In the genomic region with DNA sequence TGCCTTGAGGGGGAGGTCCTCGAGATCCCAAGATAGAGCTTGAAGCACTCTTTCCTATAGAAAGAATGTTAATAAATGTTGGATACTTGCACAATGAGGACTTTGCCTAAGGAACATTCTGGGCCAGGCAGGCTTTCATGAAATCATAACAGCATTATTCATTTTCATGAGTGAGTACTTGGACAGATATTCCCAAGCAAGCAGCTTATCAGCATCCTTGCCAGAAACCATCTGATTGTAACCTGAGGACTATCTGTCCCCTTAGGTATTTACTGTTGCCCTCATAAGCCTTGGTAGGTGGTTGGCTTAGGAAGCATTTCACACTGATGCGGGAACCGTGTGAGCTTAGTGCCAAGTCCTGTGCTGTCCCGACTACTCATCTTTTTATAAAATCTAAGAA, we compare ENCODE assay signal across 22 cellular contexts. TPM values are rescaled to one million over a fixed set of nuclear protein-coding genes. Genes with fewer than 3 reads are reported as not detected.
DNase-seq lines count a peak whose midpoint lies in the region; ATAC-seq and TF ChIP-seq lines count a peak whose summit lies in the region.
"Had no signal": no experiment of that assay in that cellular context is flagged by ENCODE, and none has a peak within 500 bp of the region (broad histone marks: within the 10 kb centered on the region; RNA-seq: fewer than 3 reads in every experiment).

No MANE protein-coding gene starts in this region.

- intact Hi-C loops in HCT116 (cut with micrococcal nuclease), result no loop called here
- intact Hi-C loops in sigmoid colon (cut with DNase I), result no loop called here

- peak overlapping the region; percentile 62 for H3K27ac Mint-ChIP-seq in stimulated activated memory B cell treated with anti-CD40 and anti-IgM and Interleukin-4, amounts not matched to agents 10 μg/mL and 1 μg/mL and 100 μg/mL, for 72 hours
- H3K27ac Mint-ChIP-seq: activated naive CD8-positive, alpha-beta T cell treated with anti-CD3 and anti-CD28 coated beads, Interleukin-2, amount 10 ng/mL, durations not matched to agents 7 days and 5 days; activated T-cell treated with anti-CD3 and anti-CD28 coated beads, Interleukin-2, amount 50 U/mL, for 72 hours had no signal

- H3K9ac ChIP-seq in HCT116 (ENCODE audit: low read length) (no peak overlapping the region), adipocyte (ENCODE audit: low read length) (no peak overlapping the region)

- TF ChIP-seq RAD21 in HCT116 (IDR thresholded peaks at IDR 0.05; ENCODE audit: low read depth), result no peak

- H3K27me3 ChIP-seq in HCT116 (ENCODE audit: insufficient read depth, low read length) (no peaks in the 10 kb centered on the region), adipocyte (replicated peaks; ENCODE audit: control insufficient read depth, insufficient read depth, low read length) (no peaks in the 10 kb centered on the region), foreskin keratinocyte (no peaks in the 10 kb centered on the region), sigmoid colon (no peaks in the 10 kb centered on the region)
- H3K27me3 ChIP-seq: upper lobe of right lung had no signal

- H3K36me3 ChIP-seq in HCT116 (ENCODE audit: control insufficient read depth in 1 of 2, insufficient read depth in 2 of 2, low read length in 2 of 2) (no peaks in the 10 kb centered on the region), adipocyte (ENCODE audit: control insufficient read depth, insufficient read depth, low read length, severe bottlenecking) (peaks cover 5% of the 10 kb centered on the region), sigmoid colon (peaks cover 0 to 14% (median 0%) of the 10 kb centered on the region in 4 donors)
- H3K36me3 ChIP-seq: upper lobe of right lung had no signal

- peaks cover 79% of the 10 kb centered on the region for H3K4me1 Mint-ChIP-seq in stimulated activated memory B cell treated with anti-CD40 and anti-IgM and Interleukin-4, amounts not matched to agents 10 μg/mL and 1 μg/mL and 100 μg/mL, for 72 hours

- POLR2A ChIA-PET in HCT116 (lab: Charles Lee), result no interaction called here

- no peaks in the 10 kb centered on the region for H3K9me3 ChIP-seq in HCT116 (ENCODE audit: control insufficient read depth in 1 of 2, insufficient read depth in 1 of 2, low read depth in 1 of 2, low read length in 2 of 2)
- no peaks in the 10 kb centered on the region for H3K9me3 ChIP-seq in adipocyte (ENCODE audit: control insufficient read depth, low read length)
- H3K9me3 ChIP-seq in sigmoid colon, result no peaks in the 10 kb centered on the region
- H3K9me3 ChIP-seq: upper lobe of right lung had no signal

- no peak for TF ChIP-seq POLR2A in HCT116 (IDR thresholded peaks at IDR 0.05; ENCODE audit: borderline replicate concordance, extremely low read depth, insufficient read depth, insufficient read length)
- TF ChIP-seq POLR2A in sigmoid colon (IDR thresholded peaks at IDR 0.05), result no peak

- no peak overlapping the region for H3K27ac ChIP-seq in HCT116 (ENCODE audit: low read depth, low read length)
- peak overlapping the region; percentile 69 for H3K27ac ChIP-seq in foreskin keratinocyte
- H3K27ac ChIP-seq in sigmoid colon, result no peak overlapping the region
- H3K27ac ChIP-seq: upper lobe of right lung had no signal

- DNase-seq in HCT116 (ENCODE audit: low read depth, low spot score) (no peak), adipocyte (ENCODE audit: low read depth) (peak; percentile 50), foreskin keratinocyte (peak in 1 of 2 donors; percentile 60), retina (no peak), KG1 (lab: John Stamatoyannopoulos, UW) (no peak), sigmoid colon (no peak)
- DNase-seq: activated CD4-positive, alpha-beta T cell treated with anti-CD3 and anti-CD28 coated beads, Interleukin-2, amount 50 U/mL, for 48 hours; activated naive CD8-positive, alpha-beta T cell treated with anti-CD3 and anti-CD28 coated beads, Interleukin-2, amount 10 ng/mL, durations not matched to agents 7 days and 5 days; activated T-cell treated with anti-CD3 and anti-CD28 coated beads, Interleukin-2, amount 50 U/mL, for 72 hours; C1 segment of cervical spinal cord; foreskin melanocyte; KBM-7; naive thymus-derived CD4-positive, alpha-beta T cell; NCI-H1105; NCI-H2171 treated with DMSO at 0.1 percent for 48 hours; stimulated activated CD4-positive, alpha-beta T cell treated with anti-CD3 and anti-CD28 coated beads, Interleukin-12 subunit alpha, Interleukin-12 subunit beta, amount 100 ng/mL, for 4 hours; T-cell; upper lobe of right lung had no signal

- H3K4me1 ChIP-seq in HCT116 (ENCODE audit: control insufficient read depth in 1 of 2, insufficient read depth in 2 of 2, low read length in 2 of 2), result peaks cover 30 to 43% of the 10 kb centered on the region in 2 experiments
- peaks cover 82% of the 10 kb centered on the region for H3K4me1 ChIP-seq in adipocyte (ENCODE audit: control insufficient read depth, insufficient read depth, low read length)
- H3K4me1 ChIP-seq in foreskin keratinocyte, result peaks cover 41% of the 10 kb centered on the region
- peaks cover 0 to 58% (median 53%) of the 10 kb centered on the region in 4 donors for H3K4me1 ChIP-seq in sigmoid colon

- H3K4me3 Mint-ChIP-seq in stimulated activated memory B cell treated with anti-CD40 and anti-IgM and Interleukin-4, amounts not matched to agents 10 μg/mL and 1 μg/mL and 100 μg/mL, for 72 hours, result no peak overlapping the region
- H3K4me3 Mint-ChIP-seq: activated naive CD8-positive, alpha-beta T cell treated with anti-CD3 and anti-CD28 coated beads, Interleukin-2, amount 10 ng/mL, durations not matched to agents 7 days and 5 days; activated T-cell treated with anti-CD3 and anti-CD28 coated beads, Interleukin-2, amount 50 U/mL, for 72 hours; T-cell had no signal

- H3K4me3 ChIP-seq in HCT116 (replicated peaks in 1 of 2; ENCODE audit: low read depth in 1 of 2, low read length in 2 of 2) (no peak overlapping the region), adipocyte (ENCODE audit: low read length) (peak overlapping the region; percentile 40), sigmoid colon (no peak overlapping the region)
- H3K4me3 ChIP-seq: upper lobe of right lung had no signal

- no peaks in the 10 kb centered on the region for H3K9me3 Mint-ChIP-seq in stimulated activated memory B cell treated with anti-CD40 and anti-IgM and Interleukin-4, amounts not matched to agents 10 μg/mL and 1 μg/mL and 100 μg/mL, for 72 hours
- H3K9me3 Mint-ChIP-seq: activated naive CD8-positive, alpha-beta T cell treated with anti-CD3 and anti-CD28 coated beads, Interleukin-2, amount 10 ng/mL, durations not matched to agents 7 days and 5 days; activated T-cell treated with anti-CD3 and anti-CD28 coated beads, Interleukin-2, amount 50 U/mL, for 72 hours had no signal

- WGBS in sigmoid colon, 2 donors, result 85 to 93% methylated on average over 4 of the region's 4 CpGs

- H3K79me2 ChIP-seq in HCT116 (ENCODE audit: insufficient read depth, low read length), result peaks cover 84% of the 10 kb centered on the region

- RAD21 ChIA-PET in HCT116 (lab: Charles Lee; ENCODE audit: low non-redundant PET in 1 of 2, low total read pairs in 2 of 2, uncharacterized antibody in 2 of 2, unreplicated experiment in 2 of 2), result interaction anchor here in 1 of 2 experiments (1.3 kb wide), 1 partner anchor 22 kb away, joined by 3 read pairs; the partner anchor contains the start of gene PANX1

- TF ChIP-seq CTCF in HCT116 (IDR thresholded peaks at IDR 0.05 in 2 of 3, conservative IDR thresholded peaks at IDR 0.05 in 1 of 3; ENCODE audit: borderline replicate concordance in 1 of 3, insufficient read depth in 1 of 3, low read depth in 2 of 3, low read length in 2 of 3), result no peak
- no peak for TF ChIP-seq CTCF in foreskin keratinocyte (conservative IDR thresholded peaks at IDR 0.05)
- no peak for TF ChIP-seq CTCF in sigmoid colon (IDR thresholded peaks at IDR 0.05)

- H4K20me1 ChIP-seq in HCT116 (ENCODE audit: insufficient read depth), result peaks cover 4% of the 10 kb centered on the region; the same call in 1 of the 2 replicates

- CTCF ChIA-PET in HCT116 (lab: Charles Lee), result no interaction called here

- no peaks in the 10 kb centered on the region for H3K27me3 Mint-ChIP-seq in stimulated activated memory B cell treated with anti-CD40 and anti-IgM and Interleukin-4, amounts not matched to agents 10 μg/mL and 1 μg/mL and 100 μg/mL, for 72 hours
- H3K27me3 Mint-ChIP-seq: activated naive CD8-positive, alpha-beta T cell treated with anti-CD3 and anti-CD28 coated beads, Interleukin-2, amount 10 ng/mL, durations not matched to agents 7 days and 5 days; naive thymus-derived CD4-positive, alpha-beta T cell; progenitor cell of endocrine pancreas; T-cell had no signal

- H3K9me2 ChIP-seq in HCT116 (ENCODE audit: insufficient read depth), result no peaks in the 10 kb centered on the region

- TF ChIP-seq EP300 in sigmoid colon (IDR thresholded peaks at IDR 0.05), result no peak

- peak overlapping the region; percentile 71; the same call in 1 of the 2 replicates for H3K4me2 ChIP-seq in HCT116 (ENCODE audit: low read length)

- H2AFZ ChIP-seq in HCT116 (ENCODE audit: low read depth, low read length, poor library complexity, severe bottlenecking), result no peak overlapping the region

- ATAC-seq in HCT116, result no peak
- ATAC-seq in foreskin keratinocyte, result no peak
- no peak for ATAC-seq in stimulated activated memory B cell treated with anti-CD40 and anti-IgM and Interleukin-4, amounts not matched to agents 10 μg/mL and 1 μg/mL and 100 μg/mL, for 72 hours
- ATAC-seq in GM21528 (IDR thresholded peaks at IDR 0.05; ENCODE audit: low FRiP score, unreplicated experiment), result no peak
- ATAC-seq: naive thymus-derived CD4-positive, alpha-beta T cell; Right ventricle myocardium inferior; T-cell; upper lobe of right lung had no signal

- BruUV-seq in HCT116 (replicated peaks; lab: Mats Ljungman, UMichigan), result no TSS peak

- H3K36me3 Mint-ChIP-seq in stimulated activated memory B cell treated with anti-CD40 and anti-IgM and Interleukin-4, amounts not matched to agents 10 μg/mL and 1 μg/mL and 100 μg/mL, for 72 hours, result peaks cover 12% of the 10 kb centered on the region

TF ChIP-seq in HCT116, 20 proteins besides CTCF, POLR2A, EP300 and RAD21:
- TF ChIP-seq ELF1 (IDR thresholded peaks at IDR 0.05; ENCODE audit: borderline replicate concordance, low read depth) (no peak), FOSL1 (IDR thresholded peaks at IDR 0.05; ENCODE audit: low read depth) (no peak)

RNA-seq across cellular contexts. Expression of gene PANX1, which starts 22.7 kb away (rescaled TPM):
- total RNA-seq in HCT116 (2021; ENCODE audit: unreplicated experiment) (21.9 TPM), foreskin keratinocyte (67.1 and 69.4 TPM in 2 replicates), sigmoid colon (10 to 100 TPM; 21.6 to 35.7 (median 25.4) TPM)
- polyA plus RNA-seq in HCT116 (2012), result 8.9 and 10.4 TPM in 2 replicates
- polyA plus RNA-seq in foreskin keratinocyte (16.6 and 17.9 TPM in 2 replicates), sigmoid colon (1 to 10 TPM; 1.2 to 6.3 (median 3.5) TPM)
